ENCODE assay signal across 27 cellular contexts in genomic region chr5:77953374-77953773, GRCh38.
"Had no signal": no experiment of that assay in that cellular context is flagged by ENCODE, and none has a peak within 500 bp of the region (broad histone marks: within the 10 kb centered on the region; RNA-seq: fewer than 3 reads in every experiment).

No MANE protein-coding gene starts in this region.

- ATAC-seq: naive thymus-derived CD4-positive, alpha-beta T cell; natural killer cell treated with Interleukin-12 subunit alpha and Interleukin-12 subunit beta and Interleukin-15 and Interleukin-18, amount 100 ng/mL, for 72 hours; pancreas; right cardiac atrium; stimulated activated effector memory CD8-positive, alpha-beta T cell treated with anti-CD3 and anti-CD28 coated beads, Interleukin-12 subunit alpha, Interleukin-12 subunit beta, amount 100 ng/mL, for 72 hours; upper lobe of right lung had no signal

- H3K9me3 ChIP-seq: left ventricle myocardium inferior, pancreas, prostate gland, sigmoid colon, spleen, suprapubic skin, thoracic aorta, tibial artery, upper lobe of right lung, uterus had no signal

- DNase-seq: hippocampal formation; immature natural killer cell; kidney; left ventricle myocardium inferior; mesendoderm; naive thymus-derived CD4-positive, alpha-beta T cell; nucleus accumbens; pancreas; posterior cingulate gyrus; retina; right cardiac atrium; sigmoid colon; small intestine; spleen; stimulated activated CD4-positive, alpha-beta T cell treated with anti-CD3 and anti-CD28 coated beads, Interleukin-4, amount 100 ng/mL, for 24 hours; stimulated activated naive CD4-positive, alpha-beta T cell; tibial artery; trophoblast cell; upper lobe of right lung; uterus had no signal

- H3K4me1 ChIP-seq: pancreas, prostate gland, upper lobe of right lung, uterus had no signal

- H3K27ac ChIP-seq: left ventricle myocardium inferior, pancreas, prostate gland, sigmoid colon, spleen, suprapubic skin, thoracic aorta, tibial artery, upper lobe of right lung, uterus had no signal

- H3K36me3 ChIP-seq: left ventricle myocardium inferior, pancreas, prostate gland, sigmoid colon, spleen, suprapubic skin, thoracic aorta, tibial artery, upper lobe of right lung, uterus had no signal

- FAIRE-seq: islet of Langerhans, kidney, pancreas, small intestine had no signal

- H3K4me3 ChIP-seq: left ventricle myocardium inferior, lung, pancreas, prostate gland, sigmoid colon, spleen, suprapubic skin, thoracic aorta, tibial artery, upper lobe of right lung, uterus had no signal
